Comparison of ENCODE assay signal across 9 cellular contexts in genomic region chr22:45262931-45263789, GRCh38. TPM values are rescaled to one million over a fixed set of nuclear protein-coding genes. Genes with fewer than 3 reads are reported as not detected.
A peak's percentile ranks its signal among the peaks of the same experiment; 100 is the strongest.
DNase-seq lines count a peak whose midpoint lies in the region; ATAC-seq, FAIRE-seq and TF ChIP-seq lines count a peak whose summit lies in the region.
"Had no signal": no experiment of that assay in that cellular context is flagged by ENCODE, and none has a peak within 500 bp of the region (broad histone marks: within the 10 kb centered on the region; RNA-seq: fewer than 3 reads in every experiment).

No MANE protein-coding gene starts in this region.

- intact Hi-C loops in GM12878 (cut with micrococcal nuclease; ENCODE audit: unreplicated experiment), result loop anchor here (5.0 to 10.0 kb wide), 2 partner anchors 96 to 288 kb away; no protein-coding TSS in a partner anchor
- intact Hi-C loops in psoas muscle (cut with DNase I), result loop anchor here in 1 of 2 donors (5.0 kb wide), 1 partner anchor 161 kb away; no protein-coding TSS in a partner anchor

- CTCF ChIA-PET in GM12878 (lab: Yijun Ruan, JAX), result interaction anchor here (0.6 to 3.0 kb wide), 16 partner anchors 9 to 174 kb away, joined by 3 to 13 read pairs (median 4); no protein-coding TSS in a partner anchor

- H3K4me2 ChIP-seq in GM12878 (ENCODE audit: control insufficient read depth, insufficient read depth), result peak overlapping the region; percentile 89

- WGBS in GM12878 (ENCODE audit: insufficient coverage, insufficient replicate concordance, low lambda C conversion rate, missing lambda C conversion rate), result 1% methylated on average over 18 of the region's 20 CpGs
- WGBS in psoas muscle, 3 donors, result 38 to 60% (median 49%) methylated on average over 18 to 20 of the region's 20 CpGs

- no peaks in the 10 kb centered on the region; the same call in 2 of the 3 replicates for H3K9me3 ChIP-seq in GM12878 (replicated peaks; ENCODE audit: control insufficient read depth, insufficient read depth, low read length)
- H3K9me3 ChIP-seq in psoas muscle, result no peaks in the 10 kb centered on the region

- RAD21 ChIA-PET in GM12878 (lab: Charles Lee; ENCODE audit: unreplicated experiment), result interaction anchor here (1.0 to 3.4 kb wide), 9 partner anchors 13 to 175 kb away, joined by 3 to 28 read pairs (median 5); partner anchors contain the start of gene NUP50

- H3K4me3 ChIP-seq in GM12875 (ENCODE audit: low read depth, low read length) (peak overlapping the region; percentile 28), GM12878 (peak overlapping the region; percentile 26; the same call in 1 of the 2 replicates), psoas muscle (no peak overlapping the region)

- H3K27ac ChIP-seq in GM12878 (ENCODE audit: control insufficient read depth, insufficient read depth) (peak overlapping the region; percentile 64), psoas muscle (peak overlapping the region; percentile 46)

- peak; percentile 52 to 61; a peak in 2 of 4 replicates for TF ChIP-seq EP300 in GM12878 (IDR thresholded peaks at IDR 0.05; ENCODE audit: borderline replicate concordance in 1 of 2, control insufficient read depth in 1 of 2, low read depth in 2 of 2, low read length in 2 of 2)

- H4K20me1 ChIP-seq in GM12878 (ENCODE audit: control insufficient read depth, insufficient read depth), result no peaks in the 10 kb centered on the region

- SMC1A ChIA-PET in GM12878 (lab: Charles Lee; ENCODE audit: uncharacterized antibody, unreplicated experiment), result interaction anchor here (1.0 to 3.6 kb wide), 9 partner anchors 8 to 161 kb away, joined by 3 to 32 read pairs (median 7); partner anchors contain the start of gene NUP50

- peak overlapping the region; percentile 47; the same call in 1 of the 2 replicates for H3K9ac ChIP-seq in GM12878 (ENCODE audit: control insufficient read depth, insufficient read depth, low read length)

- in situ Hi-C loops in GM12878 (cut with MboI), result no loop called here

- H3K36me3 ChIP-seq in GM12878 (ENCODE audit: control insufficient read depth in 2 of 2, insufficient read depth in 2 of 2, low read length in 1 of 2) (no peaks in the 10 kb centered on the region), psoas muscle (ENCODE audit: insufficient read depth in 1 of 2, low read depth in 1 of 2) (no peaks in the 10 kb centered on the region)

- POLR2A ChIA-PET in GM12878 (lab: Charles Lee), result interaction anchor here (1.0 to 1.5 kb wide), 4 partner anchors 11 to 28 kb away, joined by 3 to 6 read pairs (median 6); no protein-coding TSS in a partner anchor

- no peak for TF ChIP-seq RAD21 in GM12878 (IDR thresholded peaks at IDR 0.05; ENCODE audit: insufficient read depth, low read depth, low read length)

- no peaks in the 10 kb centered on the region; a peak in 1 of 4 replicates for H3K27me3 ChIP-seq in GM12878 (replicated peaks in 1 of 2; ENCODE audit: control insufficient read depth in 2 of 2, insufficient read depth in 2 of 2, low read length in 1 of 2)
- no peaks in the 10 kb centered on the region for H3K27me3 ChIP-seq in psoas muscle (ENCODE audit: insufficient read depth in 3 of 3, low read length in 2 of 3)

- FAIRE-seq in GM12878 (lab: Jason Lieb, UNC) (peak; percentile 71), urothelium cell line (lab: Jason Lieb, UNC) (no peak)
- FAIRE-seq: colon had no signal

- TF ChIP-seq CTCF in GM12875 (IDR thresholded peaks at IDR 0.05; ENCODE audit: borderline replicate concordance, insufficient read depth, low read depth, low read length) (no peak), GM12878 (IDR thresholded peaks at IDR 0.05 in 2 of 3, conservative IDR thresholded peaks at IDR 0.05 in 1 of 3; ENCODE audit: control insufficient read depth in 2 of 3, extremely low read depth in 1 of 3, insufficient read depth in 1 of 3, low read depth in 3 of 3, low read length in 3 of 3) (no peak), psoas muscle (IDR thresholded peaks at IDR 0.05) (no peak)

- no peaks in the 10 kb centered on the region for H3K79me2 ChIP-seq in GM12878 (ENCODE audit: control insufficient read depth, insufficient read depth, low read length)

- peak; percentile 71 for ATAC-seq in GM21528 (IDR thresholded peaks at IDR 0.05; ENCODE audit: low FRiP score, unreplicated experiment)
- peak; percentile 92 for ATAC-seq in GM12878
- ATAC-seq in psoas muscle, result peak in 3 of 4 donors; percentile 3 to 37 (median 15)

- no peak for TF ChIP-seq POLR2A in GM12878 (IDR thresholded peaks at IDR 0.05; ENCODE audit: low read depth, low read length)

- no TSS peak for BruUV-seq in GM12878 (replicated peaks; lab: Mats Ljungman, UMichigan)

- H2AFZ ChIP-seq in GM12878 (ENCODE audit: control insufficient read depth, low read depth, low read length), result peak overlapping the region; percentile 52

- peak; percentile 46 for DNase-seq in KG1 (lab: John Stamatoyannopoulos, UW)
- DNase-seq in GM12878 (ENCODE audit: low read depth, low spot score), result peak; percentile 71
- peak; percentile 56 to 78 for DNase-seq in psoas muscle
- DNase-seq in urothelium cell line (ENCODE audit: low spot score), result no peak
- no peak for DNase-seq in activated CD4-positive, CD25-positive, alpha-beta regulatory T cell treated with anti-CD3 and anti-CD28 coated beads, Interleukin-2, amount 50 U/mL, for 72 hours
- DNase-seq in NCI-H2029 treated with DMSO at 0.1 percent for 48 hours (lab: John Stamatoyannopoulos, UW), result no peak

- H3K4me1 ChIP-seq in GM12878 (ENCODE audit: control insufficient read depth, insufficient read depth, low read length) (peaks cover 34% of the 10 kb centered on the region), psoas muscle (peaks cover 13% of the 10 kb centered on the region)

TF ChIP-seq in GM12878, 131 proteins besides CTCF, POLR2A, EP300 and RAD21 (continues in another document):
- peak; percentile 84 for TF ChIP-seq RUNX3 (IDR thresholded peaks at IDR 0.05; ENCODE audit: low read length)
- TF ChIP-seq NR2C2 (IDR thresholded peaks at IDR 0.05; ENCODE audit: borderline replicate concordance, control insufficient read depth, insufficient read length, low read depth), result no peak

RNA-seq across cellular contexts. Expression of gene UPK3A, which starts 21.6 kb away (rescaled TPM):
- not detected in 2 replicates for total RNA-seq in GM12878 (2013; cell fraction: nucleolus; rRNA removed)
- total RNA-seq in GM12878 (2014; rRNA removed), result not detected in 2 replicates
- total RNA-seq in GM12878 (2014; rRNA removed; fragmentation: Illumina TruSeq; extraction: Trizol), result not detected in 2 replicates
- not detected in 2 replicates for total RNA-seq in GM12878 (2021)
- polyA plus RNA-seq in GM12878 (2011; ENCODE audit: low read depth), result not detected
- polyA plus RNA-seq in GM12878 (2011; rRNA removed), result not detected in 2 replicates
- not detected in 2 replicates for polyA plus RNA-seq in GM12878 (2011; cell fraction: cytosol; rRNA removed)
- not detected in 2 replicates for polyA plus RNA-seq in GM12878 (2011; cell fraction: nucleus; rRNA removed)
- polyA plus RNA-seq in GM12878 (2012), result 0.18 TPM in 1 of 2 replicates, not detected in the other
- polyA plus RNA-seq in GM12878 (2014; fragmentation: Illumina TruSeq; extraction: Trizol), result not detected in 2 replicates
- polyA plus RNA-seq in GM12878 (2014; fragmentation: Nextera tagmentation; extraction: Ambion mirVana), result not detected
- not detected in 2 replicates for polyA plus RNA-seq in GM12878 (2014; rRNA removed)
- polyA plus RNA-seq in GM12878 (2016; fragmentation: Nextera tagmentation; extraction: Ambion mirVana), result not detected
- polyA minus RNA-seq in GM12878 (2011; rRNA and poly(A)+ RNA removed), result not detected in 2 replicates
- not detected in 2 replicates for polyA minus RNA-seq in GM12878 (2011; cell fraction: cytosol; rRNA and poly(A)+ RNA removed)
- polyA minus RNA-seq in GM12878 (2011; cell fraction: nucleus; rRNA and poly(A)+ RNA removed), result not detected in 2 replicates
- total RNA-seq in psoas muscle, result 1 to 10 TPM; 1.1 to 3.9 (median 2.1) TPM
- polyA plus RNA-seq in psoas muscle, result 10 to 100 TPM in 1 of 3 donors, 1 to 10 TPM in 1, under 1 TPM in 1; 0.93 to 11.7 (median 5.0) TPM

RNA-seq across cellular contexts. Expression of gene KIAA0930, which starts 22.5 kb away (rescaled TPM):
- total RNA-seq in GM12878 (2013; cell fraction: nucleolus; rRNA removed), result 25.3 and 27.5 TPM in 2 replicates
- 99.8 and 102 TPM in 2 replicates for total RNA-seq in GM12878 (2014; rRNA removed)
- total RNA-seq in GM12878 (2014; rRNA removed; fragmentation: Illumina TruSeq; extraction: Trizol), result 39.2 and 45.2 TPM in 2 replicates
- 125 and 127 TPM in 2 replicates for total RNA-seq in GM12878 (2021)
- polyA plus RNA-seq in GM12878 (2011; ENCODE audit: low read depth), result 23.2 TPM
- polyA plus RNA-seq in GM12878 (2011; rRNA removed), result 38.7 and 58.2 TPM in 2 replicates
- 79.0 and 81.0 TPM in 2 replicates for polyA plus RNA-seq in GM12878 (2011; cell fraction: cytosol; rRNA removed)
- polyA plus RNA-seq in GM12878 (2011; cell fraction: nucleus; rRNA removed), result 65.6 and 80.7 TPM in 2 replicates
- polyA plus RNA-seq in GM12878 (2012), result 57.8 and 60.4 TPM in 2 replicates
- polyA plus RNA-seq in GM12878 (2014; fragmentation: Illumina TruSeq; extraction: Trizol), result 13.4 and 47.4 TPM in 2 replicates
- polyA plus RNA-seq in GM12878 (2014; fragmentation: Nextera tagmentation; extraction: Ambion mirVana), result 1 to 10 TPM; 3.6 to 9.2 TPM
- 114 and 120 TPM in 2 replicates for polyA plus RNA-seq in GM12878 (2014; rRNA removed)
- 10 to 100 TPM; 14.2 to 16.3 TPM for polyA plus RNA-seq in GM12878 (2016; fragmentation: Nextera tagmentation; extraction: Ambion mirVana)
- polyA minus RNA-seq in GM12878 (2011; rRNA and poly(A)+ RNA removed), result 26.4 and 47.9 TPM in 2 replicates
- 20.2 and 21.9 TPM in 2 replicates for polyA minus RNA-seq in GM12878 (2011; cell fraction: cytosol; rRNA and poly(A)+ RNA removed)
- 10.3 and 17.9 TPM in 2 replicates for polyA minus RNA-seq in GM12878 (2011; cell fraction: nucleus; rRNA and poly(A)+ RNA removed)
- total RNA-seq in psoas muscle, result 10 to 100 TPM; 21.3 to 51.1 (median 28.0) TPM
- polyA plus RNA-seq in psoas muscle, result 10 to 100 TPM; 13.2 to 24.9 (median 15.3) TPM

RNA-seq across cellular contexts. Expression of gene FAM118A, which starts 46.6 kb away (rescaled TPM):
- total RNA-seq in GM12878 (2013; cell fraction: nucleolus; rRNA removed), result 527 and 548 TPM in 2 replicates
- total RNA-seq in GM12878 (2014; rRNA removed), result 59.2 and 69.5 TPM in 2 replicates
- 53.0 and 54.0 TPM in 2 replicates for total RNA-seq in GM12878 (2014; rRNA removed; fragmentation: Illumina TruSeq; extraction: Trizol)
- 44.6 and 63.1 TPM in 2 replicates for total RNA-seq in GM12878 (2021)
- polyA plus RNA-seq in GM12878 (2011; ENCODE audit: low read depth), result 93.5 TPM
- polyA plus RNA-seq in GM12878 (2011; rRNA removed), result 332 and 365 TPM in 2 replicates
- polyA plus RNA-seq in GM12878 (2011; cell fraction: cytosol; rRNA removed), result 197 and 240 TPM in 2 replicates
- polyA plus RNA-seq in GM12878 (2011; cell fraction: nucleus; rRNA removed), result 1,350 and 1,445 TPM in 2 replicates
- polyA plus RNA-seq in GM12878 (2012), result 117 and 140 TPM in 2 replicates
- polyA plus RNA-seq in GM12878 (2014; fragmentation: Illumina TruSeq; extraction: Trizol), result 66.3 and 73.8 TPM in 2 replicates
- polyA plus RNA-seq in GM12878 (2014; fragmentation: Nextera tagmentation; extraction: Ambion mirVana), result 10 to 100 TPM; 17.4 to 20.1 TPM
- 125 and 126 TPM in 2 replicates for polyA plus RNA-seq in GM12878 (2014; rRNA removed)
- 10 to 100 TPM; 41.7 to 44.1 TPM for polyA plus RNA-seq in GM12878 (2016; fragmentation: Nextera tagmentation; extraction: Ambion mirVana)
- polyA minus RNA-seq in GM12878 (2011; rRNA and poly(A)+ RNA removed), result 53.4 and 81.5 TPM in 2 replicates
- 15.4 and 18.0 TPM in 2 replicates for polyA minus RNA-seq in GM12878 (2011; cell fraction: cytosol; rRNA and poly(A)+ RNA removed)
- polyA minus RNA-seq in GM12878 (2011; cell fraction: nucleus; rRNA and poly(A)+ RNA removed), result 94.8 and 121 TPM in 2 replicates
- total RNA-seq in psoas muscle, result 10 to 100 TPM; 14.2 to 25.5 (median 16.6) TPM
- 10 to 100 TPM in 2 of 3 donors, 1 to 10 TPM in 1; 5.8 to 18.8 (median 15.6) TPM for polyA plus RNA-seq in psoas muscle

Comparison
In these comparisons a context has a peak if more than half of its experiments do, and no peak if none do; other contexts are left out.
1. ATAC-seq: peak in every context shown above with its lines; median percentile 92 in GM12878; 71 in GM21528; 15 in psoas muscle.
2. DNase-seq: peak in KG1 (single experiment), GM12878 (single experiment) and psoas muscle (2 of 2); none in urothelium cell line (single experiment), activated CD4-positive, CD25-positive, alpha-beta regulatory T cell treated with anti-CD3 and anti-CD28 coated beads, Interleukin-2, amount 50 U/mL, for 72 hours (single experiment) and NCI-H2029 treated with DMSO at 0.1 percent for 48 hours (single experiment).